16 cellular contexts compared by ENCODE assay signal in the genomic region with DNA sequence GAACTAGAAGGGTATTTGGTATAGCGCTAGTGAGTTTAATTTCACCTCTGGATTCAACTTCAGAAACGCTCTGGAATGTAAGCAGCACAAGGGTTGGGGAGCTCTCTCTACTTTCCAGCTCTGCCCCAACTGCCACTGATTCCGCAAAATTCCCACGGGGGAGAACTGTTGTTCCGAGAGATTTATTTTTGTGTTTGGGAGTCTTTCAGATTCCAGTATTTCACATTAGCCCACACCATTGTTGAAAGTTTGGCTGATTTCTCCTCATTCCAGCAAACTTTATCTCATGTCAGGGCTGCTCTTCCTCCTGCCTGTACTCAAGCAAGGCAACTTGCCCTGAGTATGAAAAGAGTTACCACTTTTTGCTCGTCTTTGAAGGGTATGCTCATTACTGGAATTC.
DNase-seq lines count a peak whose midpoint lies in the region; ATAC-seq and TF ChIP-seq lines count a peak whose summit lies in the region.
"Had no signal": no experiment of that assay in that cellular context is flagged by ENCODE, and none has a peak within 500 bp of the region (broad histone marks: within the 10 kb centered on the region; RNA-seq: fewer than 3 reads in every experiment).

No MANE protein-coding gene starts in this region.

- intact Hi-C loops in transverse colon (cut with DNase I; ENCODE audit: low total_unique reads): no loop called here

- H3K27me3 Mint-ChIP-seq in chondrocyte (ENCODE audit: low read depth): no peaks in the 10 kb centered on the region
- peaks cover 4% of the 10 kb centered on the region for H3K27me3 Mint-ChIP-seq in nephron progenitor cell (ENCODE audit: low read depth, poor library complexity)

- TF ChIP-seq CTCF in chondrocyte (IDR thresholded peaks at IDR 0.05): no peak
- no peak for TF ChIP-seq CTCF in nephron progenitor cell (IDR thresholded peaks at IDR 0.05)
- no peak for TF ChIP-seq CTCF in transverse colon (IDR thresholded peaks at IDR 0.05)

- peaks cover 16% of the 10 kb centered on the region for H3K4me1 Mint-ChIP-seq in chondrocyte (ENCODE audit: low read depth)
- no peaks in the 10 kb centered on the region for H3K4me1 Mint-ChIP-seq in nephron progenitor cell
- H3K4me1 Mint-ChIP-seq: CD14-positive monocyte had no signal

- H3K36me3 Mint-ChIP-seq in chondrocyte (ENCODE audit: low read depth): no peaks in the 10 kb centered on the region
- H3K36me3 Mint-ChIP-seq in nephron progenitor cell (ENCODE audit: low read depth): no peaks in the 10 kb centered on the region
- H3K36me3 Mint-ChIP-seq: CD14-positive monocyte; CD8-positive, alpha-beta T cell had no signal

- H3K4me3 ChIP-seq in SJSA1 (no peak overlapping the region), transverse colon (no peak overlapping the region)
- H3K4me3 ChIP-seq: A549, K562 had no signal

- DNase-seq in SJSA1 (ENCODE audit: low read depth in 1 of 2, low spot score in 2 of 2): peak; percentile 65 to 87
- DNase-seq in chondrocyte (ENCODE audit: low spot score): no peak
- DNase-seq in nephron progenitor cell: no peak
- DNase-seq in transverse colon: no peak
- no peak for DNase-seq in activated CD4-positive, alpha-beta T cell treated with anti-CD3 and anti-CD28 coated beads, Interleukin-2, amount 50 U/mL, for 4 hours
- DNase-seq in activated CD8-positive, alpha-beta memory T cell treated with anti-CD3 and anti-CD28 coated beads for 24 hours: no peak
- DNase-seq: CD8-positive, alpha-beta T cell; COR-L47; GF-D8; GOT3; H9 had no signal

- 65 to 68% methylated on average over 6 of the region's 6 CpGs for WGBS in transverse colon (ENCODE audit: low coverage in 1 of 2), 2 donors

- H3K9me3 Mint-ChIP-seq in chondrocyte (ENCODE audit: low read depth) (peaks cover 14% of the 10 kb centered on the region), nephron progenitor cell (peaks cover 36% of the 10 kb centered on the region)

- H3K4me3 Mint-ChIP-seq in chondrocyte (ENCODE audit: unreplicated experiment): no peak overlapping the region
- no peak overlapping the region for H3K4me3 Mint-ChIP-seq in nephron progenitor cell
- H3K4me3 Mint-ChIP-seq: CD14-positive monocyte; CD8-positive, alpha-beta T cell; H9 had no signal

- H3K27ac ChIP-seq in SJSA1: peak overlapping the region; percentile 98
- H3K27ac ChIP-seq in transverse colon: peak overlapping the region in 3 of 4 donors; percentile 37 to 39 (median 37)
- H3K27ac ChIP-seq: A549 had no signal

- H3K9me3 ChIP-seq in SJSA1 (replicated peaks) (no peaks in the 10 kb centered on the region), transverse colon (no peaks in the 10 kb centered on the region)

- ATAC-seq in HG03175 (IDR thresholded peaks at IDR 0.05; ENCODE audit: unreplicated experiment) (no peak), GM19452 (IDR thresholded peaks at IDR 0.05; ENCODE audit: unreplicated experiment) (no peak)
- ATAC-seq: A549; CD8-positive, alpha-beta T cell; K562 had no signal

- TF ChIP-seq EP300 in transverse colon (IDR thresholded peaks at IDR 0.05; ENCODE audit: low read depth): no peak

- H3K27me3 ChIP-seq in SJSA1 (replicated peaks): no peaks in the 10 kb centered on the region
- H3K27me3 ChIP-seq in transverse colon: no peaks in the 10 kb centered on the region

- in situ Hi-C loops in transverse colon (cut with MboI; ENCODE audit: low pct_ligation_motif_present in 1 of 4, low pct_unique_long_range_greater_than_20kb in 1 of 4, low sequenced_read_pairs in 3 of 4): no loop called here

- peaks cover 27% of the 10 kb centered on the region for H3K4me1 ChIP-seq in SJSA1 (replicated peaks)
- no peaks in the 10 kb centered on the region for H3K4me1 ChIP-seq in transverse colon
- H3K4me1 ChIP-seq: A549 had no signal

- TF ChIP-seq POLR2A in transverse colon (IDR thresholded peaks at IDR 0.05): no peak

- no peaks in the 10 kb centered on the region for H3K36me3 ChIP-seq in SJSA1
- H3K36me3 ChIP-seq in transverse colon: no peaks in the 10 kb centered on the region

- H3K27ac Mint-ChIP-seq in chondrocyte (ENCODE audit: unreplicated experiment) (peak overlapping the region; percentile 37), nephron progenitor cell (peak overlapping the region; percentile 71)
- H3K27ac Mint-ChIP-seq: CD14-positive monocyte; CD8-positive, alpha-beta T cell had no signal

Comparison
In these comparisons a context has a peak if more than half of its experiments do, and no peak if none do; other contexts are left out.
1. DNase-seq: peak in SJSA1 (2 of 2); none in chondrocyte (single experiment), nephron progenitor cell (single experiment), transverse colon (single experiment), activated CD4-positive, alpha-beta T cell treated with anti-CD3 and anti-CD28 coated beads, Interleukin-2, amount 50 U/mL, for 4 hours (0 of 2) and activated CD8-positive, alpha-beta memory T cell treated with anti-CD3 and anti-CD28 coated beads for 24 hours (single experiment).